In genomic region chr14:61703342-61704129, GRCh38 we compare ENCODE assay signal across 12 cellular contexts. TPM values are rescaled to one million over a fixed set of nuclear protein-coding genes. Genes with fewer than 3 reads are reported as not detected.
DNase-seq lines count a peak whose midpoint lies in the region; ATAC-seq and TF ChIP-seq lines count a peak whose summit lies in the region.
"Had no signal": no experiment of that assay in that cellular context is flagged by ENCODE, and none has a peak within 500 bp of the region (broad histone marks: within the 10 kb centered on the region; RNA-seq: fewer than 3 reads in every experiment).

No MANE protein-coding gene starts in this region.

- H3K4me3 Mint-ChIP-seq in CD4-positive, alpha-beta T cell: peak overlapping the region; percentile 35

- no peaks in the 10 kb centered on the region for H3K79me1 ChIP-seq in neuronal stem cell (ENCODE audit: low read depth, low read length)

- H3K36me3 Mint-ChIP-seq in CD4-positive, alpha-beta T cell (ENCODE audit: low read depth): peaks cover 6% of the 10 kb centered on the region

- no peak overlapping the region for H2BK5ac ChIP-seq in neuronal stem cell (ENCODE audit: low read length)

- H3K18ac ChIP-seq in neuronal stem cell (ENCODE audit: low read length): no peak overlapping the region

- peaks cover 97% of the 10 kb centered on the region for H3K79me2 ChIP-seq in PC-9 (ENCODE audit: low read depth)

- no peak overlapping the region for H3K23ac ChIP-seq in neuronal stem cell (ENCODE audit: low read depth, low read length, poor library complexity)

- H4K20me1 ChIP-seq in PC-9 (ENCODE audit: insufficient read depth): peaks cover 93% of the 10 kb centered on the region

- no CpG with 5 or more reads among the region's 3 CpGs for WGBS in neuronal stem cell (ENCODE audit: extremely low coverage in 2 of 2, insufficient read length in 2 of 2, insufficient replicate concordance in 1 of 2), 2 donors

- H3K4ac ChIP-seq in neuronal stem cell (ENCODE audit: low read length): no peak overlapping the region

- no peaks in the 10 kb centered on the region for H3K9me3 ChIP-seq in CD4-positive, alpha-beta T cell (ENCODE audit: control insufficient read depth, low read length)
- H3K9me3 ChIP-seq in PC-9 (ENCODE audit: insufficient read depth, low read depth): no peaks in the 10 kb centered on the region
- H3K9me3 ChIP-seq in neuronal stem cell (replicated peaks in 1 of 2; ENCODE audit: control insufficient read depth in 2 of 2, insufficient read depth in 1 of 2, low read depth in 1 of 2, low read length in 2 of 2): peaks cover 0 to 5% of the 10 kb centered on the region in 2 donors
- H3K9me3 ChIP-seq: Caco-2 had no signal

- no peak for TF ChIP-seq CTCF in CD4-positive, alpha-beta T cell (IDR thresholded peaks at IDR 0.05)
- TF ChIP-seq CTCF in PC-9 (conservative IDR thresholded peaks at IDR 0.05) (no peak), fibroblast of villous mesenchyme (IDR thresholded peaks at IDR 0.05; ENCODE audit: insufficient read depth, low read depth, low read length) (no peak)

- 0 out of 2 replicates have a peak, but pooled peaks cover 3% of the 10 kb centered on the region for H3K9me2 ChIP-seq in PC-9 (ENCODE audit: insufficient read depth)

- CTCF ChIA-PET in CD4-positive, alpha-beta T cell (lab: Charles Lee): interaction anchor here (0.7 kb wide), 1 partner anchor 12 kb away, joined by 3 read pairs; no protein-coding TSS in a partner anchor
- CTCF ChIA-PET in PC-9 (lab: Charles Lee): no interaction called here

- intact Hi-C loops in CD4-positive, alpha-beta T cell (cut with DNase I, micrococcal nuclease): loop anchor here (2.0 kb wide), 1 partner anchor 15 kb away; no protein-coding TSS in a partner anchor
- intact Hi-C loops in PC-9 (cut with micrococcal nuclease; ENCODE audit: unreplicated experiment): no loop called here

- no peak overlapping the region for H2BK120ac ChIP-seq in neuronal stem cell (ENCODE audit: low read depth, low read length)

- H2BK12ac ChIP-seq in neuronal stem cell (ENCODE audit: low read length): no peak overlapping the region

- H3K27ac Mint-ChIP-seq in CD4-positive, alpha-beta T cell: peak overlapping the region; percentile 11

- H3K36me3 ChIP-seq in PC-9 (ENCODE audit: low read depth) (peaks cover 29% of the 10 kb centered on the region), neuronal stem cell (replicated peaks in 1 of 2; ENCODE audit: control insufficient read depth in 2 of 2, insufficient read depth in 2 of 2, low read length in 2 of 2) (peaks cover 0 to 9% of the 10 kb centered on the region in 2 donors)

- no peak overlapping the region for H3K27ac ChIP-seq in CD4-positive, alpha-beta T cell (ENCODE audit: low read depth, low read length)
- H3K27ac ChIP-seq in PC-9 (peak overlapping the region; percentile 37), neuronal stem cell (replicated peaks; ENCODE audit: low read length) (no peak overlapping the region)

- no peak overlapping the region for H2BK15ac ChIP-seq in neuronal stem cell (ENCODE audit: low read length)

- H3K4me1 ChIP-seq in PC-9 (replicated peaks; ENCODE audit: insufficient read depth) (peaks cover 75% of the 10 kb centered on the region), neuronal stem cell (ENCODE audit: control insufficient read depth in 2 of 2, insufficient read depth in 1 of 2, low read depth in 1 of 2, low read length in 2 of 2) (peaks cover 0 to 3% of the 10 kb centered on the region in 2 donors)

- ATAC-seq in CD4-positive, alpha-beta T cell (ENCODE audit: poor library complexity): peak; percentile 24
- ATAC-seq in GM19035 (IDR thresholded peaks at IDR 0.05; ENCODE audit: unreplicated experiment): peak; percentile 45
- no peak for ATAC-seq in HG03196 (IDR thresholded peaks at IDR 0.05; ENCODE audit: unreplicated experiment)

- POLR2A ChIA-PET in CD4-positive, alpha-beta T cell (lab: Charles Lee): interaction anchor here (1.0 to 1.7 kb wide), 3 partner anchors 8 to 16 kb away, joined by 3 to 4 read pairs (median 4); partner anchors contain the start of gene HIF1A
- POLR2A ChIA-PET in PC-9 (lab: Charles Lee; ENCODE audit: unreplicated experiment): no interaction called here

- H3K9me3 Mint-ChIP-seq in CD4-positive, alpha-beta T cell: peaks cover 4% of the 10 kb centered on the region

- H3K27me3 Mint-ChIP-seq in CD4-positive, alpha-beta T cell: no peaks in the 10 kb centered on the region

- H3K4me2 ChIP-seq in PC-9 (peak overlapping the region; percentile 95), neuronal stem cell (ENCODE audit: insufficient read depth, low read length, poor library complexity, severe bottlenecking) (no peak overlapping the region)

- H3K4me3 ChIP-seq in PC-9: peak overlapping the region; percentile 16; the same call in 1 of the 2 replicates
- peak overlapping the region; percentile 87 for H3K4me3 ChIP-seq in fibroblast of villous mesenchyme (ENCODE audit: low read depth, low read length)
- no peak overlapping the region for H3K4me3 ChIP-seq in neuronal stem cell (ENCODE audit: low read length in 2 of 2)

- no peak for DNase-seq in CD4-positive, alpha-beta T cell
- no peak for DNase-seq in PC-9
- DNase-seq in fibroblast of villous mesenchyme (ENCODE audit: low read depth): no peak
- no peak for DNase-seq in neuronal stem cell (ENCODE audit: low spot score)
- no peak for DNase-seq in stimulated activated CD4-positive, alpha-beta T cell treated with anti-CD3 and anti-CD28 coated beads, Interleukin-1b, Interleukin-23, amount 100 ng/mL, for 48 hours
- DNase-seq in G401 (ENCODE audit: low spot score): no peak
- DNase-seq: activated effector memory CD4-positive, alpha-beta T cell treated with anti-CD3 and anti-CD28 coated beads, Interleukin-2, amount 50 U/mL, for 16 hours; Caco-2; NCI-H1436; NK-92 treated with Interleukin-12 subunit alpha and Interleukin-12 subunit beta, amount 100 ng/mL, for 24 hours had no signal

- H3F3A ChIP-seq in PC-9 (ENCODE audit: insufficient read depth, low read depth): peaks cover 44% of the 10 kb centered on the region

- H2AK5ac ChIP-seq in neuronal stem cell (ENCODE audit: low read depth, low read length): no peak overlapping the region

- H3K27me3 ChIP-seq in CD4-positive, alpha-beta T cell (ENCODE audit: control insufficient read depth, insufficient read depth, low read length): no peaks in the 10 kb centered on the region
- H3K27me3 ChIP-seq in PC-9 (ENCODE audit: insufficient read depth, low read depth): no peaks in the 10 kb centered on the region
- H3K27me3 ChIP-seq in neuronal stem cell (ENCODE audit: control insufficient read depth in 3 of 3, insufficient read depth in 3 of 3, low read depth in 1 of 3, low read length in 3 of 3): no peaks in the 10 kb centered on the region

- no peak overlapping the region for H4K8ac ChIP-seq in neuronal stem cell (ENCODE audit: low read depth, low read length)

- H4K91ac ChIP-seq in neuronal stem cell (ENCODE audit: low read depth, low read length, poor library complexity): no peak overlapping the region

- H3K4me1 Mint-ChIP-seq in CD4-positive, alpha-beta T cell (ENCODE audit: low read depth): peaks cover 85% of the 10 kb centered on the region

- in situ Hi-C loops in G401 (cut with HindIII; ENCODE audit: low sequenced_read_pairs): no loop called here

- H3K14ac ChIP-seq in neuronal stem cell (ENCODE audit: low read length): no peak overlapping the region

- H3K9ac ChIP-seq in neuronal stem cell (ENCODE audit: low read depth, low read length, poor library complexity): no peak overlapping the region

- H2AFZ ChIP-seq in PC-9 (no peak overlapping the region), neuronal stem cell (ENCODE audit: low read length) (no peak overlapping the region)

- BruUV-seq in PC-9 (replicated peaks; lab: Mats Ljungman, UMichigan): no TSS peak

RNA-seq across cellular contexts. Expression of gene HIF1A, which starts 8.2 kb away (rescaled TPM):
- total RNA-seq in CD4-positive, alpha-beta T cell: 100 to 1,000 TPM; 350 to 369 TPM
- total RNA-seq in PC-9 (2021): 146 and 154 TPM in 2 replicates
- total RNA-seq in fibroblast of villous mesenchyme: 395 and 671 TPM in 2 replicates
- polyA plus RNA-seq in neuronal stem cell (2013, experiment 1 of 2): 149 TPM
- 154 TPM for polyA plus RNA-seq in neuronal stem cell (2013, experiment 2 of 2)
- total RNA-seq in G401 (2014; rRNA removed; shearing (Covaris generic)): 72.6 and 115 TPM in 2 replicates

RNA-seq across cellular contexts. Expression of gene SNAPC1, which starts 58.7 kb away (rescaled TPM):
- total RNA-seq in CD4-positive, alpha-beta T cell: 1 to 10 TPM; 4.8 to 5.0 TPM
- total RNA-seq in PC-9 (2021): 17.9 and 18.0 TPM in 2 replicates
- total RNA-seq in fibroblast of villous mesenchyme: 9.3 and 27.2 TPM in 2 replicates
- 13.6 TPM for polyA plus RNA-seq in neuronal stem cell (2013, experiment 1 of 2)
- polyA plus RNA-seq in neuronal stem cell (2013, experiment 2 of 2): 13.9 TPM
- 11.8 and 13.1 TPM in 2 replicates for total RNA-seq in G401 (2014; rRNA removed; shearing (Covaris generic))

Comparison
In these comparisons a context has a peak if more than half of its experiments do, and no peak if none do; other contexts are left out.
1. H3K4me3 ChIP-seq: peak in PC-9 (single experiment) and fibroblast of villous mesenchyme (single experiment); none in neuronal stem cell (0 of 2).